8 cellular contexts compared by ENCODE assay signal in genomic region chr13:30408319-30409101, GRCh38. TPM values are rescaled to one million over a fixed set of nuclear protein-coding genes. Genes with fewer than 3 reads are reported as not detected.
DNase-seq lines count a peak whose midpoint lies in the region; ATAC-seq, FAIRE-seq and TF ChIP-seq lines count a peak whose summit lies in the region.

No MANE protein-coding gene starts in this region.

- no peak overlapping the region for H3K27ac ChIP-seq in HepG2 (ENCODE audit: extremely low read length, insufficient read depth, low read length)

- peak; percentile 72 for TF ChIP-seq CTCF in GM12865 (IDR thresholded peaks at IDR 0.05; ENCODE audit: insufficient read depth, low read depth, low read length, missing control alignments)
- peak; percentile 56 for TF ChIP-seq CTCF in HFF-Myc (IDR thresholded peaks at IDR 0.05; ENCODE audit: low read depth, low read length, missing control alignments)
- peak; percentile 63 for TF ChIP-seq CTCF in NB4 (IDR thresholded peaks at IDR 0.05; ENCODE audit: low read depth, low read length)
- TF ChIP-seq CTCF in HepG2 (CRISPR knock-in tag; IDR thresholded peaks at IDR 0.05), result peak; percentile 80

- TF ChIP-seq POLR2A in NB4 (IDR thresholded peaks at IDR 0.05; ENCODE audit: extremely low read depth, insufficient read length) (peak; percentile 73), HepG2 (IDR thresholded peaks at IDR 0.05; ENCODE audit: insufficient read depth in 1 of 2, low read depth in 2 of 2, low read length in 2 of 2) (no peak)

- H3K27me3 Mint-ChIP-seq in dendritic cell treated with granulocyte-macrophage colony-stimulating factor and Interleukin-4, amounts not matched to agents 40 ng/mL and 50 ng/mL, for 4 days, result peaks cover 4% of the 10 kb centered on the region

- H3K4me1 ChIP-seq in HepG2 (ENCODE audit: insufficient read depth, low read length), result peaks cover 36% of the 10 kb centered on the region

- H3K36me3 ChIP-seq in HepG2 (replicated peaks in 1 of 2; ENCODE audit: control insufficient read depth in 1 of 2, insufficient read depth in 2 of 2, low read length in 2 of 2), result no peaks in the 10 kb centered on the region

- 68% methylated on average over 12 of the region's 51 CpGs for WGBS in HepG2 (ENCODE audit: low lambda C conversion rate)

- H3K9ac ChIP-seq in HepG2 (ENCODE audit: insufficient read depth, low read depth, low read length), result peak overlapping the region; percentile 36; the same call in 1 of the 2 replicates

- FAIRE-seq in HepG2 (lab: Jason Lieb, UNC), result peak; percentile 32

- peak overlapping the region; percentile 71 for H2AFZ ChIP-seq in HepG2 (ENCODE audit: low read length)

- ATAC-seq in HepG2, result peak; percentile 97

- TF ChIP-seq EP300 in HepG2 (IDR thresholded peaks at IDR 0.05; ENCODE audit: low read depth in 2 of 2, low read length in 2 of 2) (no peak), HepG2 (CRISPR knock-in tag; IDR thresholded peaks at IDR 0.05; ENCODE audit: borderline replicate concordance) (no peak)

- H3K27ac Mint-ChIP-seq in dendritic cell treated with granulocyte-macrophage colony-stimulating factor and Interleukin-4, amounts not matched to agents 40 ng/mL and 50 ng/mL, for 4 days, result peak overlapping the region; percentile 90

- H4K20me1 ChIP-seq in HepG2 (ENCODE audit: insufficient read depth, low read length), result no peaks in the 10 kb centered on the region

- peak overlapping the region; percentile 82 for H3K4me2 ChIP-seq in HepG2 (ENCODE audit: low read depth, low read length)

- H3K27me3 ChIP-seq in HepG2 (ENCODE audit: control insufficient read depth in 1 of 2, insufficient read depth in 2 of 2, low read length in 2 of 2), result peaks cover 1 to 26% of the 10 kb centered on the region in 2 experiments; a peak in 3 of 5 replicates

- peak; percentile 47; the same call in 1 of the 2 replicates for TF ChIP-seq RAD21 in HepG2 (CRISPR knock-in tag; IDR thresholded peaks at IDR 0.05)

- H3K4me3 ChIP-seq in GM12865 (ENCODE audit: low read depth, low read length) (peak overlapping the region; percentile 12), HFF-Myc (replicated peaks; ENCODE audit: low read depth, low read length) (no peak overlapping the region), NB4 (ENCODE audit: low read depth, low read length) (peak overlapping the region; percentile 42), HepG2 (replicated peaks in 1 of 3; ENCODE audit: insufficient read depth in 1 of 3, low read depth in 2 of 3, low read length in 3 of 3) (peak overlapping the region in 2 of 3 experiments; percentile 34 to 61; a peak in 2 of 6 replicates)

- no TSS peak for BruUV-seq in HepG2 (replicated peaks; lab: Mats Ljungman, UMichigan)

- CTCF ChIA-PET in HepG2 (lab: Yijun Ruan, JAX; ENCODE audit: low intra/inter-chr PET ratio, low total read pairs), result interaction anchor here (1.3 to 1.6 kb wide), 2 partner anchors 13 to 53 kb away, joined by 4 to 5 read pairs; no protein-coding TSS in a partner anchor

- peak; percentile 92 for DNase-seq in GM12865 (ENCODE audit: low read depth)
- DNase-seq in HFF-Myc (ENCODE audit: extremely low read depth, low read depth), result no peak
- DNase-seq in NB4 (ENCODE audit: low read depth), result peak; percentile 97
- peak; percentile 93 to 94 for DNase-seq in activated CD4-positive, alpha-beta T cell treated with anti-CD3 and anti-CD28 coated beads, Interleukin-2, amount 50 U/mL, for 4 hours
- peak; percentile 86 for DNase-seq in HepG2 (ENCODE audit: low spot score)
- DNase-seq in stimulated activated CD4-positive, alpha-beta T cell treated with anti-CD3 and anti-CD28 coated beads, Interleukin-4, amount 100 ng/mL, for 1 hour, result peak; percentile 95
- no peak for DNase-seq in NCI-H146 treated with DMSO at 0.1 percent for 48 hours (lab: John Stamatoyannopoulos, UW; ENCODE audit: unreplicated experiment)

- H3K9me3 Mint-ChIP-seq in dendritic cell treated with granulocyte-macrophage colony-stimulating factor and Interleukin-4, amounts not matched to agents 40 ng/mL and 50 ng/mL, for 4 days, result no peaks in the 10 kb centered on the region

- intact Hi-C loops in dendritic cell treated with granulocyte-macrophage colony-stimulating factor and Interleukin-4, amounts not matched to agents 40 ng/mL and 50 ng/mL, for 4 days (cut with micrococcal nuclease), result loop anchor here (5.0 kb wide), 3 partner anchors 41 to 101 kb away; partner anchors contain the start of gene KATNAL1
- intact Hi-C loops in HepG2 (cut with micrococcal nuclease; ENCODE audit: unreplicated experiment), result loop anchor here (1.0 to 5.0 kb wide), 4 partner anchors 13 to 276 kb away; no protein-coding TSS in a partner anchor

- peaks cover 26% of the 10 kb centered on the region for H3K4me1 Mint-ChIP-seq in dendritic cell treated with granulocyte-macrophage colony-stimulating factor and Interleukin-4, amounts not matched to agents 40 ng/mL and 50 ng/mL, for 4 days (ENCODE audit: low read depth)

- POLR2A ChIA-PET in HepG2 (lab: Yijun Ruan, JAX), result interaction anchor here (0.9 to 1.9 kb wide), 4 partner anchors 11 to 263 kb away, joined by 3 to 16 read pairs (median 4); partner anchors contain the start of gene USPL1

- H3K36me3 Mint-ChIP-seq in dendritic cell treated with granulocyte-macrophage colony-stimulating factor and Interleukin-4, amounts not matched to agents 40 ng/mL and 50 ng/mL, for 4 days (ENCODE audit: low read depth), result no peaks in the 10 kb centered on the region

- H3K9me3 ChIP-seq in HepG2 (ENCODE audit: low read length), result no peaks in the 10 kb centered on the region

- H3K4me3 Mint-ChIP-seq in dendritic cell treated with granulocyte-macrophage colony-stimulating factor and Interleukin-4, amounts not matched to agents 40 ng/mL and 50 ng/mL, for 4 days, result peak overlapping the region; percentile 64

- in situ Hi-C loops in HepG2 (cut with HindIII; ENCODE audit: extremely low pct_ligation_motif_present, low pct_unique_long_range_greater_than_20kb), result no loop called here

- H3K79me2 ChIP-seq in HepG2 (ENCODE audit: insufficient read depth, low read length), result no peaks in the 10 kb centered on the region

RNA-seq across cellular contexts. Expression of gene UBE2L5, which starts 13.8 kb away (rescaled TPM):
- 0.13 and 0.22 TPM in 2 replicates for total RNA-seq in HepG2 (2016; rRNA removed; fragmentation: Illumina TruSeq; extraction: Trizol)
- total RNA-seq in HepG2 (2016; cell fraction: cytosol; rRNA removed; fragmentation: Illumina TruSeq; extraction: Trizol; ENCODE audit: low read depth), result not detected in 2 replicates
- not detected in 2 replicates for total RNA-seq in HepG2 (2016; cell fraction: insoluble cytoplasmic fraction; rRNA removed; fragmentation: Illumina TruSeq; extraction: Trizol)
- total RNA-seq in HepG2 (2016; cell fraction: membrane; rRNA removed; fragmentation: Illumina TruSeq; extraction: Trizol), result not detected in 2 replicates
- total RNA-seq in HepG2 (2016; cell fraction: nucleus; rRNA removed; fragmentation: Illumina TruSeq; extraction: Trizol), result not detected in 2 replicates
- not detected in 2 replicates for polyA plus RNA-seq in HepG2 (2011; rRNA removed)
- polyA plus RNA-seq in HepG2 (2011; cell fraction: cytosol; rRNA removed), result not detected in 2 replicates
- polyA plus RNA-seq in HepG2 (2011; cell fraction: nucleus; rRNA removed), result not detected in 2 replicates
- polyA plus RNA-seq in HepG2 (2012), result 0.43 and 3.2 TPM in 2 replicates
- not detected in 2 replicates for polyA plus RNA-seq in HepG2 (2016; cell fraction: cytosol; fragmentation: Illumina TruSeq; extraction: Trizol; ENCODE audit: low read depth)
- polyA plus RNA-seq in HepG2 (2016; cell fraction: insoluble cytoplasmic fraction; fragmentation: Illumina TruSeq; extraction: Trizol; ENCODE audit: low read depth), result 1.0 TPM in 1 of 2 replicates, not detected in the other
- polyA plus RNA-seq in HepG2 (2016; cell fraction: membrane; fragmentation: Illumina TruSeq; extraction: Trizol; ENCODE audit: low read depth), result not detected in 2 replicates
- polyA plus RNA-seq in HepG2 (2016; cell fraction: nucleus; fragmentation: Illumina TruSeq; extraction: Trizol; ENCODE audit: insufficient read depth, low read depth), result not detected in 2 replicates
- polyA minus RNA-seq in HepG2 (2011; rRNA and poly(A)+ RNA removed; ENCODE audit: low replicate concordance), result not detected in 2 replicates
- not detected in 2 replicates for polyA minus RNA-seq in HepG2 (2011; cell fraction: cytosol; rRNA and poly(A)+ RNA removed)
- polyA minus RNA-seq in HepG2 (2011; cell fraction: nucleus; rRNA and poly(A)+ RNA removed), result not detected in 2 replicates

RNA-seq across cellular contexts. Expression of gene HMGB1, which starts 57.2 kb away (rescaled TPM):
- 584 and 878 TPM in 2 replicates for total RNA-seq in HepG2 (2016; rRNA removed; fragmentation: Illumina TruSeq; extraction: Trizol)
- 61.2 and 63.8 TPM in 2 replicates for total RNA-seq in HepG2 (2016; cell fraction: cytosol; rRNA removed; fragmentation: Illumina TruSeq; extraction: Trizol; ENCODE audit: low read depth)
- total RNA-seq in HepG2 (2016; cell fraction: insoluble cytoplasmic fraction; rRNA removed; fragmentation: Illumina TruSeq; extraction: Trizol), result 597 and 915 TPM in 2 replicates
- total RNA-seq in HepG2 (2016; cell fraction: membrane; rRNA removed; fragmentation: Illumina TruSeq; extraction: Trizol), result 106 and 121 TPM in 2 replicates
- total RNA-seq in HepG2 (2016; cell fraction: nucleus; rRNA removed; fragmentation: Illumina TruSeq; extraction: Trizol), result 324 and 333 TPM in 2 replicates
- polyA plus RNA-seq in HepG2 (2011; rRNA removed), result 71.6 and 115 TPM in 2 replicates
- 48.0 and 59.3 TPM in 2 replicates for polyA plus RNA-seq in HepG2 (2011; cell fraction: cytosol; rRNA removed)
- 61.9 and 98.4 TPM in 2 replicates for polyA plus RNA-seq in HepG2 (2011; cell fraction: nucleus; rRNA removed)
- 207 and 262 TPM in 2 replicates for polyA plus RNA-seq in HepG2 (2012)
- polyA plus RNA-seq in HepG2 (2016; cell fraction: cytosol; fragmentation: Illumina TruSeq; extraction: Trizol; ENCODE audit: low read depth), result 68.2 and 69.4 TPM in 2 replicates
- polyA plus RNA-seq in HepG2 (2016; cell fraction: insoluble cytoplasmic fraction; fragmentation: Illumina TruSeq; extraction: Trizol; ENCODE audit: low read depth), result 1,007 and 1,107 TPM in 2 replicates
- 98.1 and 108 TPM in 2 replicates for polyA plus RNA-seq in HepG2 (2016; cell fraction: membrane; fragmentation: Illumina TruSeq; extraction: Trizol; ENCODE audit: low read depth)
- polyA plus RNA-seq in HepG2 (2016; cell fraction: nucleus; fragmentation: Illumina TruSeq; extraction: Trizol; ENCODE audit: insufficient read depth, low read depth), result 458 and 467 TPM in 2 replicates
- 9.9 and 20.1 TPM in 2 replicates for polyA minus RNA-seq in HepG2 (2011; rRNA and poly(A)+ RNA removed; ENCODE audit: low replicate concordance)
- 59.9 and 62.9 TPM in 2 replicates for polyA minus RNA-seq in HepG2 (2011; cell fraction: cytosol; rRNA and poly(A)+ RNA removed)
- polyA minus RNA-seq in HepG2 (2011; cell fraction: nucleus; rRNA and poly(A)+ RNA removed), result 145 and 175 TPM in 2 replicates

Comparison
In these comparisons a context has a peak if more than half of its experiments do, and no peak if none do; other contexts are left out.
1. DNase-seq: peak in GM12865 (single experiment), NB4 (single experiment), activated CD4-positive, alpha-beta T cell treated with anti-CD3 and anti-CD28 coated beads, Interleukin-2, amount 50 U/mL, for 4 hours (2 of 2), HepG2 (single experiment) and stimulated activated CD4-positive, alpha-beta T cell treated with anti-CD3 and anti-CD28 coated beads, Interleukin-4, amount 100 ng/mL, for 1 hour (single experiment); none in HFF-Myc (single experiment) and NCI-H146 treated with DMSO at 0.1 percent for 48 hours (single experiment).
2. Peak in every context shown above with its lines, with median percentiles within 50 percentile points of each other: CTCF ChIP-seq.